Comparison of ENCODE assay signal across 1 cellular context in genomic region chr1:40372658-40373322, GRCh38.
TF ChIP-seq lines count a peak whose summit lies in the region.

No MANE protein-coding gene starts in this region.

TF ChIP-seq in K562, 482 proteins besides CTCF, POLR2A, EP300 and RAD21 (continued from another document):
- TF ChIP-seq, protein P1, sequence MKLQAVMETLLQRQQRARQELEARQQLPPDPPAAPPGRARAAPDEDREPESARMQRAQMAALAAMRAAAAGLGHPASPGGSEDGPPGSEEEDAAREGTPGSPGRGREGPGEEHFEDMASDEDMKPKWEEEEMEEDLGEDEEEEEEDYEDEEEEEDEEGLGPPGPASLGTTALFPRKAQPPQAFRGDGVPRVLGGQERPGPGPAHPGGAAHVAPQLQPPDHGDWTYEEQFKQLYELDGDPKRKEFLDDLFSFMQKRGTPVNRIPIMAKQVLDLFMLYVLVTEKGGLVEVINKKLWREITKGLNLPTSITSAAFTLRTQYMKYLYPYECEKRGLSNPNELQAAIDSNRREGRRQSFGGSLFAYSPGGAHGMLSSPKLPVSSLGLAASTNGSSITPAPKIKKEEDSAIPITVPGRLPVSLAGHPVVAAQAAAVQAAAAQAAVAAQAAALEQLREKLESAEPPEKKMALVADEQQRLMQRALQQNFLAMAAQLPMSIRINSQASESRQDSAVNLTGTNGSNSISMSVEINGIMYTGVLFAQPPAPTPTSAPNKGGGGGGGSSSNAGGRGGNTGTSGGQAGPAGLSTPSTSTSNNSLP (IDR thresholded peaks at IDR 0.05; ENCODE audit: borderline replicate concordance, low read depth, low read length), result 0 out of 2 replicates have a peak, but pooled peaks have one; percentile 6
- TF ChIP-seq NFIC (IDR thresholded peaks at IDR 0.05) (peak; percentile 92), ZNF655 (CRISPR knock-in tag; IDR thresholded peaks at IDR 0.05) (no peak), ELF4 (CRISPR knock-in tag; IDR thresholded peaks at IDR 0.05) (no peak), BCOR (IDR thresholded peaks at IDR 0.05) (peak; percentile 55; the same call in 1 of the 2 replicates), MED1 (CRISPR knock-in tag; IDR thresholded peaks at IDR 0.05; ENCODE audit: borderline replicate concordance) (no peak), ZNF24 (IDR thresholded peaks at IDR 0.05) (peak; percentile 97), DNMT1 (IDR thresholded peaks at IDR 0.05) (0 out of 2 replicates have a peak, but pooled peaks have one; percentile 61), CBX3 (IDR thresholded peaks at IDR 0.05; ENCODE audit: borderline replicate concordance in 1 of 2, low read length in 2 of 2) (peak in 1 of 2 experiments; percentile 9; a peak in 1 of 3 replicates), ZNF165 (CRISPR knock-in tag; IDR thresholded peaks at IDR 0.05; ENCODE audit: borderline replicate concordance) (no peak), DACH1 (IDR thresholded peaks at IDR 0.05; ENCODE audit: partially characterized antibody) (peak; percentile 41), ZNF224 (CRISPR knock-in tag; IDR thresholded peaks at IDR 0.05) (no peak)
- TF ChIP-seq, protein P2, sequence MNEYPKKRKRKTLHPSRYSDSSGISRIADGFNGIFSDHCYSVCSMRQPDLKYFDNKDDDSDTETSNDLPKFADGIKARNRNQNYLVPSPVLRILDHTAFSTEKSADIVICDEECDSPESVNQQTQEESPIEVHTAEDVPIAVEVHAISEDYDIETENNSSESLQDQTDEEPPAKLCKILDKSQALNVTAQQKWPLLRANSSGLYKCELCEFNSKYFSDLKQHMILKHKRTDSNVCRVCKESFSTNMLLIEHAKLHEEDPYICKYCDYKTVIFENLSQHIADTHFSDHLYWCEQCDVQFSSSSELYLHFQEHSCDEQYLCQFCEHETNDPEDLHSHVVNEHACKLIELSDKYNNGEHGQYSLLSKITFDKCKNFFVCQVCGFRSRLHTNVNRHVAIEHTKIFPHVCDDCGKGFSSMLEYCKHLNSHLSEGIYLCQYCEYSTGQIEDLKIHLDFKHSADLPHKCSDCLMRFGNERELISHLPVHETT (CRISPR knock-in tag; conservative IDR thresholded peaks at IDR 0.05 in 1 of 2, IDR thresholded peaks at IDR 0.05 in 1 of 2), result 0 out of 4 replicates have a peak, but pooled peaks of 1 of the 2 experiments have one; percentile 32
TF ChIP-seq in K562: peak in this region for 10.
